ENCODE assay signal across 9 cellular contexts in genomic region chr11:2389344-2390026, GRCh38. TPM values are rescaled to one million over a fixed set of nuclear protein-coding genes. Genes with fewer than 3 reads are reported as not detected.
A peak's percentile ranks its signal among the peaks of the same experiment; 100 is the strongest.
DNase-seq lines count a peak whose midpoint lies in the region; ATAC-seq, FAIRE-seq and TF ChIP-seq lines count a peak whose summit lies in the region.
"Had no signal": no experiment of that assay in that cellular context is flagged by ENCODE, and none has a peak within 500 bp of the region (broad histone marks: within the 10 kb centered on the region; RNA-seq: fewer than 3 reads in every experiment).

No MANE protein-coding gene starts in this region.

- H3K4me3 ChIP-seq in HepG2 (replicated peaks in 1 of 3; ENCODE audit: insufficient read depth in 1 of 3, low read depth in 2 of 3, low read length in 3 of 3) (no peak overlapping the region), right lobe of liver (no peak overlapping the region), GM12878 (no peak overlapping the region; the same call in 1 of the 2 replicates)

- no peak for FAIRE-seq in HepG2 (lab: Jason Lieb, UNC)
- FAIRE-seq in GM12878 (lab: Jason Lieb, UNC), result no peak

- DNase-seq in HepG2 (ENCODE audit: low spot score) (no peak), right lobe of liver (no peak), GM12878 (ENCODE audit: low read depth, low spot score) (no peak), myocyte (ENCODE audit: low read depth) (peak; percentile 89), posterior vena cava (ENCODE audit: low spot score) (no peak), T1000 (lab: John Stamatoyannopoulos, UW) (no peak), occipital lobe (lab: John Stamatoyannopoulos, UW) (no peak)
- DNase-seq: activated effector memory CD4-positive, alpha-beta T cell treated with Interleukin-2 at 50 U/mL for 16 hours had no signal

- no peaks in the 10 kb centered on the region for H3K79me2 ChIP-seq in HepG2 (ENCODE audit: insufficient read depth, low read length)
- peaks cover 61% of the 10 kb centered on the region for H3K79me2 ChIP-seq in GM12878 (ENCODE audit: control insufficient read depth, insufficient read depth, low read length)

- TF ChIP-seq CTCF in HepG2 (CRISPR knock-in tag; IDR thresholded peaks at IDR 0.05) (no peak; the same call in 1 of the 2 replicates), right lobe of liver (IDR thresholded peaks at IDR 0.05) (no peak), GM12878 (IDR thresholded peaks at IDR 0.05 in 2 of 3, conservative IDR thresholded peaks at IDR 0.05 in 1 of 3; ENCODE audit: control insufficient read depth in 2 of 3, extremely low read depth in 1 of 3, insufficient read depth in 1 of 3, low read depth in 3 of 3, low read length in 3 of 3) (0 out of 6 replicates have a peak, but pooled peaks of 1 of the 3 experiments have one; percentile 10)

- BruUV-seq in HepG2 (replicated peaks; lab: Mats Ljungman, UMichigan) (no TSS peak), GM12878 (replicated peaks; lab: Mats Ljungman, UMichigan) (no TSS peak)

- peak; percentile 29 for ATAC-seq in HepG2
- no peak for ATAC-seq in right lobe of liver
- ATAC-seq in GM12878, result no peak
- ATAC-seq in GM21619 (IDR thresholded peaks at IDR 0.05; ENCODE audit: unreplicated experiment), result no peak

- H4K20me1 ChIP-seq in HepG2 (ENCODE audit: insufficient read depth, low read length), result no peaks in the 10 kb centered on the region
- H4K20me1 ChIP-seq in GM12878 (ENCODE audit: control insufficient read depth, insufficient read depth), result peaks cover 5% of the 10 kb centered on the region; the same call in 1 of the 2 replicates

- H3K4me1 ChIP-seq in HepG2 (ENCODE audit: insufficient read depth, low read length), result no peaks in the 10 kb centered on the region
- peaks cover 0 to 61% (median 29%) of the 10 kb centered on the region in 4 donors for H3K4me1 ChIP-seq in right lobe of liver
- peaks cover 77% of the 10 kb centered on the region for H3K4me1 ChIP-seq in GM12878 (ENCODE audit: control insufficient read depth, insufficient read depth, low read length)

- SMC1A ChIA-PET in GM12878 (lab: Charles Lee; ENCODE audit: uncharacterized antibody, unreplicated experiment), result no interaction called here

- no peak for TF ChIP-seq EP300 in HepG2 (IDR thresholded peaks at IDR 0.05; ENCODE audit: low read depth in 2 of 2, low read length in 2 of 2)
- TF ChIP-seq EP300 in HepG2 (CRISPR knock-in tag; IDR thresholded peaks at IDR 0.05; ENCODE audit: borderline replicate concordance), result no peak
- no peak for TF ChIP-seq EP300 in GM12878 (IDR thresholded peaks at IDR 0.05; ENCODE audit: borderline replicate concordance in 1 of 2, control insufficient read depth in 1 of 2, low read depth in 2 of 2, low read length in 2 of 2)

- H3K27me3 ChIP-seq in HepG2 (ENCODE audit: control insufficient read depth in 1 of 2, insufficient read depth in 2 of 2, low read length in 2 of 2) (peaks cover 17 to 62% of the 10 kb centered on the region in 2 experiments; a peak in 4 of 5 replicates), right lobe of liver (no peaks in the 10 kb centered on the region), GM12878 (replicated peaks in 1 of 2; ENCODE audit: control insufficient read depth in 2 of 2, insufficient read depth in 2 of 2, low read length in 1 of 2) (no peaks in the 10 kb centered on the region)

- RAD21 ChIA-PET in GM12878 (lab: Charles Lee; ENCODE audit: unreplicated experiment), result no interaction called here

- in situ Hi-C loops in HepG2 (cut with HindIII; ENCODE audit: extremely low pct_ligation_motif_present, low pct_unique_long_range_greater_than_20kb) (no loop called here), GM12878 (cut with MboI) (loop anchor here (25.0 kb wide), 1 partner anchor 1577 kb away; the partner anchor contains the start of genes PIDD1, PNPLA2 and RPLP2)

- POLR2A ChIA-PET in HepG2 (lab: Yijun Ruan, JAX) (no interaction called here), GM12878 (lab: Charles Lee) (no interaction called here)

- H3K9ac ChIP-seq in HepG2 (ENCODE audit: insufficient read depth, low read depth, low read length) (no peak overlapping the region), GM12878 (ENCODE audit: control insufficient read depth, insufficient read depth, low read length) (peak overlapping the region; percentile 58)

- H2AFZ ChIP-seq in HepG2 (ENCODE audit: low read length), result no peak overlapping the region
- no peak overlapping the region for H2AFZ ChIP-seq in GM12878 (ENCODE audit: control insufficient read depth, low read depth, low read length)

- H3K27ac ChIP-seq in HepG2 (ENCODE audit: extremely low read length, insufficient read depth, low read length) (no peak overlapping the region), right lobe of liver (peak overlapping the region in 1 of 3 donors; percentile 83), GM12878 (ENCODE audit: control insufficient read depth, insufficient read depth) (peak overlapping the region; percentile 60)

- intact Hi-C loops in HepG2 (cut with micrococcal nuclease; ENCODE audit: unreplicated experiment) (no loop called here), right lobe of liver (cut with DNase I) (loop anchor here in 1 of 2 donors (10.0 kb wide), 1 partner anchor 635 kb away; the partner anchor contains the start of gene IFITM10), GM12878 (cut with micrococcal nuclease; ENCODE audit: unreplicated experiment) (no loop called here), posterior vena cava (cut with DNase I) (loop anchor here in 1 of 2 donors (10.0 kb wide), 1 partner anchor 835 kb away; no protein-coding TSS in a partner anchor)

- TF ChIP-seq RAD21 in HepG2 (CRISPR knock-in tag; IDR thresholded peaks at IDR 0.05) (no peak), GM12878 (IDR thresholded peaks at IDR 0.05; ENCODE audit: insufficient read depth, low read depth, low read length) (no peak)

- H3K9me3 ChIP-seq in HepG2 (ENCODE audit: low read length), result no peaks in the 10 kb centered on the region
- H3K9me3 ChIP-seq in right lobe of liver, result no peaks in the 10 kb centered on the region
- H3K9me3 ChIP-seq in GM12878 (replicated peaks; ENCODE audit: control insufficient read depth, insufficient read depth, low read length), result no peaks in the 10 kb centered on the region

- no peaks in the 10 kb centered on the region for H3K36me3 ChIP-seq in HepG2 (replicated peaks in 1 of 2; ENCODE audit: control insufficient read depth in 1 of 2, insufficient read depth in 2 of 2, low read length in 2 of 2)
- peaks cover 0 to 37% (median 4%) of the 10 kb centered on the region in 4 donors for H3K36me3 ChIP-seq in right lobe of liver
- peaks cover 0 to 35% of the 10 kb centered on the region in 2 experiments; a peak in 3 of 4 replicates for H3K36me3 ChIP-seq in GM12878 (ENCODE audit: control insufficient read depth in 2 of 2, insufficient read depth in 2 of 2, low read length in 1 of 2)

- no peak for TF ChIP-seq POLR2A in HepG2 (IDR thresholded peaks at IDR 0.05; ENCODE audit: insufficient read depth in 1 of 2, low read depth in 2 of 2, low read length in 2 of 2)
- TF ChIP-seq POLR2A in right lobe of liver (IDR thresholded peaks at IDR 0.05), result no peak
- no peak; the same call in none of the 2 replicates for TF ChIP-seq POLR2A in GM12878 (IDR thresholded peaks at IDR 0.05; ENCODE audit: low read depth, low read length)

- H3K4me2 ChIP-seq in HepG2 (ENCODE audit: low read depth, low read length), result no peak overlapping the region
- H3K4me2 ChIP-seq in GM12878 (ENCODE audit: control insufficient read depth, insufficient read depth), result peak overlapping the region; percentile 98

- WGBS in HepG2 (ENCODE audit: low lambda C conversion rate), result 14% methylated on average over 9 of the region's 14 CpGs
- WGBS in right lobe of liver (ENCODE audit: insufficient coverage, low coverage, low lambda C conversion rate, missing lambda C conversion rate), result 57% methylated on average over 2 of the region's 14 CpGs
- WGBS in GM12878 (ENCODE audit: insufficient coverage, insufficient replicate concordance, low lambda C conversion rate, missing lambda C conversion rate), result 27% methylated on average over 10 of the region's 14 CpGs

- CTCF ChIA-PET in HepG2 (lab: Yijun Ruan, JAX; ENCODE audit: low intra/inter-chr PET ratio, low total read pairs), result no interaction called here
- CTCF ChIA-PET in GM12878 (lab: Yijun Ruan, JAX), result no interaction called here

RNA-seq across cellular contexts. Expression of gene TSSC4, which starts 11.1 kb away (rescaled TPM):
- 51.5 and 58.6 TPM in 2 replicates for total RNA-seq in HepG2 (2016; rRNA removed; fragmentation: Illumina TruSeq; extraction: Trizol)
- total RNA-seq in HepG2 (2016; cell fraction: cytosol; rRNA removed; fragmentation: Illumina TruSeq; extraction: Trizol; ENCODE audit: low read depth), result 48.9 and 55.7 TPM in 2 replicates
- total RNA-seq in HepG2 (2016; cell fraction: insoluble cytoplasmic fraction; rRNA removed; fragmentation: Illumina TruSeq; extraction: Trizol), result 51.6 and 61.0 TPM in 2 replicates
- 52.4 and 71.0 TPM in 2 replicates for total RNA-seq in HepG2 (2016; cell fraction: membrane; rRNA removed; fragmentation: Illumina TruSeq; extraction: Trizol)
- total RNA-seq in HepG2 (2016; cell fraction: nucleus; rRNA removed; fragmentation: Illumina TruSeq; extraction: Trizol), result 29.5 and 34.5 TPM in 2 replicates
- polyA plus RNA-seq in HepG2 (2011; rRNA removed), result 16.2 and 20.5 TPM in 2 replicates
- 13.8 and 24.4 TPM in 2 replicates for polyA plus RNA-seq in HepG2 (2011; cell fraction: cytosol; rRNA removed)
- polyA plus RNA-seq in HepG2 (2011; cell fraction: nucleus; rRNA removed), result 33.5 and 35.1 TPM in 2 replicates
- polyA plus RNA-seq in HepG2 (2012), result 17.3 and 21.8 TPM in 2 replicates
- 29.9 and 32.8 TPM in 2 replicates for polyA plus RNA-seq in HepG2 (2016; cell fraction: cytosol; fragmentation: Illumina TruSeq; extraction: Trizol; ENCODE audit: low read depth)
- polyA plus RNA-seq in HepG2 (2016; cell fraction: insoluble cytoplasmic fraction; fragmentation: Illumina TruSeq; extraction: Trizol; ENCODE audit: low read depth), result 34.6 and 35.0 TPM in 2 replicates
- polyA plus RNA-seq in HepG2 (2016; cell fraction: membrane; fragmentation: Illumina TruSeq; extraction: Trizol; ENCODE audit: low read depth), result 34.0 and 36.0 TPM in 2 replicates
- 42.1 and 44.0 TPM in 2 replicates for polyA plus RNA-seq in HepG2 (2016; cell fraction: nucleus; fragmentation: Illumina TruSeq; extraction: Trizol; ENCODE audit: insufficient read depth, low read depth)
- polyA minus RNA-seq in HepG2 (2011; rRNA and poly(A)+ RNA removed; ENCODE audit: low replicate concordance), result 19.1 and 32.1 TPM in 2 replicates
- polyA minus RNA-seq in HepG2 (2011; cell fraction: cytosol; rRNA and poly(A)+ RNA removed), result 12.8 and 15.7 TPM in 2 replicates
- 26.6 and 27.8 TPM in 2 replicates for polyA minus RNA-seq in HepG2 (2011; cell fraction: nucleus; rRNA and poly(A)+ RNA removed)
- total RNA-seq in right lobe of liver, result 10 to 100 TPM; 17.6 to 27.0 (median 19.5) TPM
- 17.2 and 17.7 TPM in 2 replicates for total RNA-seq in GM12878 (2013; cell fraction: nucleolus; rRNA removed)
- 49.0 and 52.2 TPM in 2 replicates for total RNA-seq in GM12878 (2014; rRNA removed)
- 15.9 and 19.0 TPM in 2 replicates for total RNA-seq in GM12878 (2014; rRNA removed; fragmentation: Illumina TruSeq; extraction: Trizol)
- 52.6 and 55.4 TPM in 2 replicates for total RNA-seq in GM12878 (2021)
- 5.7 TPM for polyA plus RNA-seq in GM12878 (2011; ENCODE audit: low read depth)
- polyA plus RNA-seq in GM12878 (2011; rRNA removed), result 6.4 and 14.7 TPM in 2 replicates
- polyA plus RNA-seq in GM12878 (2011; cell fraction: cytosol; rRNA removed), result 21.9 and 41.0 TPM in 2 replicates
- 62.3 and 80.7 TPM in 2 replicates for polyA plus RNA-seq in GM12878 (2011; cell fraction: nucleus; rRNA removed)
- polyA plus RNA-seq in GM12878 (2012), result 21.8 and 26.7 TPM in 2 replicates
- 0.36 and 5.3 TPM in 2 replicates for polyA plus RNA-seq in GM12878 (2014; fragmentation: Illumina TruSeq; extraction: Trizol)
- 1 to 10 TPM in 1 of 2 experiments, under 1 TPM in 1; 0.69 to 5.3 TPM for polyA plus RNA-seq in GM12878 (2014; fragmentation: Nextera tagmentation; extraction: Ambion mirVana)
- 32.3 and 43.8 TPM in 2 replicates for polyA plus RNA-seq in GM12878 (2014; rRNA removed)
- polyA plus RNA-seq in GM12878 (2016; fragmentation: Nextera tagmentation; extraction: Ambion mirVana), result 10 to 100 TPM; 62.8 to 70.1 TPM
- 11.3 and 24.7 TPM in 2 replicates for polyA minus RNA-seq in GM12878 (2011; rRNA and poly(A)+ RNA removed)
- 13.5 and 18.3 TPM in 2 replicates for polyA minus RNA-seq in GM12878 (2011; cell fraction: cytosol; rRNA and poly(A)+ RNA removed)
- polyA minus RNA-seq in GM12878 (2011; cell fraction: nucleus; rRNA and poly(A)+ RNA removed), result 20.7 and 40.5 TPM in 2 replicates
- total RNA-seq in myocyte, result 43.3 and 47.1 TPM in 2 replicates
- polyA plus RNA-seq in myocyte (2012), result 49.6 TPM
- total RNA-seq in posterior vena cava, result 10 to 100 TPM; 47.4 to 49.6 TPM
- 25.7 TPM for total RNA-seq in occipital lobe

RNA-seq across cellular contexts. Expression of gene CD81, which starts 12.4 kb away (rescaled TPM):
- total RNA-seq in HepG2 (2016; rRNA removed; fragmentation: Illumina TruSeq; extraction: Trizol), result not detected in 2 replicates
- total RNA-seq in HepG2 (2016; cell fraction: cytosol; rRNA removed; fragmentation: Illumina TruSeq; extraction: Trizol; ENCODE audit: low read depth), result not detected in 2 replicates
- total RNA-seq in HepG2 (2016; cell fraction: insoluble cytoplasmic fraction; rRNA removed; fragmentation: Illumina TruSeq; extraction: Trizol), result not detected in 2 replicates
- total RNA-seq in HepG2 (2016; cell fraction: membrane; rRNA removed; fragmentation: Illumina TruSeq; extraction: Trizol), result not detected in 2 replicates
- not detected in 2 replicates for total RNA-seq in HepG2 (2016; cell fraction: nucleus; rRNA removed; fragmentation: Illumina TruSeq; extraction: Trizol)
- polyA plus RNA-seq in HepG2 (2011; rRNA removed), result not detected in 2 replicates
- polyA plus RNA-seq in HepG2 (2011; cell fraction: cytosol; rRNA removed), result 0.05 TPM in 2 replicates
- polyA plus RNA-seq in HepG2 (2011; cell fraction: nucleus; rRNA removed), result 0.26 TPM in 1 of 2 replicates, not detected in the other
- not detected in 2 replicates for polyA plus RNA-seq in HepG2 (2012)
- not detected in 2 replicates for polyA plus RNA-seq in HepG2 (2016; cell fraction: cytosol; fragmentation: Illumina TruSeq; extraction: Trizol; ENCODE audit: low read depth)
- polyA plus RNA-seq in HepG2 (2016; cell fraction: insoluble cytoplasmic fraction; fragmentation: Illumina TruSeq; extraction: Trizol; ENCODE audit: low read depth), result not detected in 2 replicates
- not detected in 2 replicates for polyA plus RNA-seq in HepG2 (2016; cell fraction: membrane; fragmentation: Illumina TruSeq; extraction: Trizol; ENCODE audit: low read depth)
- polyA plus RNA-seq in HepG2 (2016; cell fraction: nucleus; fragmentation: Illumina TruSeq; extraction: Trizol; ENCODE audit: insufficient read depth, low read depth), result not detected in 2 replicates
- 0.72 and 103 TPM in 2 replicates for polyA minus RNA-seq in HepG2 (2011; rRNA and poly(A)+ RNA removed; ENCODE audit: low replicate concordance)
- polyA minus RNA-seq in HepG2 (2011; cell fraction: cytosol; rRNA and poly(A)+ RNA removed), result 0.70 TPM in 1 of 2 replicates, not detected in the other
- 0.52 TPM in 1 of 2 replicates, not detected in the other for polyA minus RNA-seq in HepG2 (2011; cell fraction: nucleus; rRNA and poly(A)+ RNA removed)
- total RNA-seq in right lobe of liver, result 100 to 1,000 TPM; 433 to 721 (median 528) TPM
- total RNA-seq in GM12878 (2013; cell fraction: nucleolus; rRNA removed), result 117 and 127 TPM in 2 replicates
- 58.2 and 59.2 TPM in 2 replicates for total RNA-seq in GM12878 (2014; rRNA removed)
- total RNA-seq in GM12878 (2014; rRNA removed; fragmentation: Illumina TruSeq; extraction: Trizol), result 48.9 and 55.3 TPM in 2 replicates
- total RNA-seq in GM12878 (2021), result 145 TPM in 2 replicates
- 105 TPM for polyA plus RNA-seq in GM12878 (2011; ENCODE audit: low read depth)
- 55.2 and 106 TPM in 2 replicates for polyA plus RNA-seq in GM12878 (2011; rRNA removed)
- polyA plus RNA-seq in GM12878 (2011; cell fraction: cytosol; rRNA removed), result 215 and 249 TPM in 2 replicates
- 252 and 253 TPM in 2 replicates for polyA plus RNA-seq in GM12878 (2011; cell fraction: nucleus; rRNA removed)
- 161 and 203 TPM in 2 replicates for polyA plus RNA-seq in GM12878 (2012)
- 49.0 and 99.3 TPM in 2 replicates for polyA plus RNA-seq in GM12878 (2014; fragmentation: Illumina TruSeq; extraction: Trizol)
- polyA plus RNA-seq in GM12878 (2014; fragmentation: Nextera tagmentation; extraction: Ambion mirVana), result 1 to 10 TPM; 2.0 to 7.8 TPM
- 118 and 139 TPM in 2 replicates for polyA plus RNA-seq in GM12878 (2014; rRNA removed)
- 10 to 100 TPM; 18.1 to 24.1 TPM for polyA plus RNA-seq in GM12878 (2016; fragmentation: Nextera tagmentation; extraction: Ambion mirVana)
- polyA minus RNA-seq in GM12878 (2011; rRNA and poly(A)+ RNA removed), result 150 and 192 TPM in 2 replicates
- 81.7 and 85.6 TPM in 2 replicates for polyA minus RNA-seq in GM12878 (2011; cell fraction: cytosol; rRNA and poly(A)+ RNA removed)
- polyA minus RNA-seq in GM12878 (2011; cell fraction: nucleus; rRNA and poly(A)+ RNA removed), result 38.2 and 56.5 TPM in 2 replicates
- total RNA-seq in myocyte, result 429 and 434 TPM in 2 replicates
- 1,011 TPM for polyA plus RNA-seq in myocyte (2012)
- 100 to 1,000 TPM; 616 to 784 TPM for total RNA-seq in posterior vena cava
- 69.4 TPM for total RNA-seq in occipital lobe

RNA-seq across cellular contexts. Expression of gene TRPM5, which starts 54.8 kb away (rescaled TPM):
- not detected in 2 replicates for total RNA-seq in HepG2 (2016; rRNA removed; fragmentation: Illumina TruSeq; extraction: Trizol)
- not detected in 2 replicates for total RNA-seq in HepG2 (2016; cell fraction: cytosol; rRNA removed; fragmentation: Illumina TruSeq; extraction: Trizol; ENCODE audit: low read depth)
- total RNA-seq in HepG2 (2016; cell fraction: insoluble cytoplasmic fraction; rRNA removed; fragmentation: Illumina TruSeq; extraction: Trizol), result not detected in 2 replicates
- total RNA-seq in HepG2 (2016; cell fraction: membrane; rRNA removed; fragmentation: Illumina TruSeq; extraction: Trizol), result not detected in 2 replicates
- not detected in 2 replicates for total RNA-seq in HepG2 (2016; cell fraction: nucleus; rRNA removed; fragmentation: Illumina TruSeq; extraction: Trizol)
- polyA plus RNA-seq in HepG2 (2011; rRNA removed), result 0.05 and 0.12 TPM in 2 replicates
- polyA plus RNA-seq in HepG2 (2011; cell fraction: cytosol; rRNA removed), result 0.01 and 0.05 TPM in 2 replicates
- 0.69 and 1.1 TPM in 2 replicates for polyA plus RNA-seq in HepG2 (2011; cell fraction: nucleus; rRNA removed)
- 0.08 and 0.16 TPM in 2 replicates for polyA plus RNA-seq in HepG2 (2012)
- polyA plus RNA-seq in HepG2 (2016; cell fraction: cytosol; fragmentation: Illumina TruSeq; extraction: Trizol; ENCODE audit: low read depth), result not detected in 2 replicates
- not detected in 2 replicates for polyA plus RNA-seq in HepG2 (2016; cell fraction: insoluble cytoplasmic fraction; fragmentation: Illumina TruSeq; extraction: Trizol; ENCODE audit: low read depth)
- not detected in 2 replicates for polyA plus RNA-seq in HepG2 (2016; cell fraction: membrane; fragmentation: Illumina TruSeq; extraction: Trizol; ENCODE audit: low read depth)
- polyA plus RNA-seq in HepG2 (2016; cell fraction: nucleus; fragmentation: Illumina TruSeq; extraction: Trizol; ENCODE audit: insufficient read depth, low read depth), result not detected in 2 replicates
- polyA minus RNA-seq in HepG2 (2011; rRNA and poly(A)+ RNA removed; ENCODE audit: low replicate concordance), result 0.05 and 0.06 TPM in 2 replicates
- not detected in 2 replicates for polyA minus RNA-seq in HepG2 (2011; cell fraction: cytosol; rRNA and poly(A)+ RNA removed)
- polyA minus RNA-seq in HepG2 (2011; cell fraction: nucleus; rRNA and poly(A)+ RNA removed), result 0.13 and 0.25 TPM in 2 replicates
- total RNA-seq in right lobe of liver, result not detected
- not detected in 2 replicates for total RNA-seq in GM12878 (2013; cell fraction: nucleolus; rRNA removed)
- not detected in 2 replicates for total RNA-seq in GM12878 (2014; rRNA removed)
- total RNA-seq in GM12878 (2014; rRNA removed; fragmentation: Illumina TruSeq; extraction: Trizol), result not detected in 2 replicates
- not detected in 2 replicates for total RNA-seq in GM12878 (2021)
- polyA plus RNA-seq in GM12878 (2011; ENCODE audit: low read depth), result not detected
- not detected in 2 replicates for polyA plus RNA-seq in GM12878 (2011; rRNA removed)
- not detected in 2 replicates for polyA plus RNA-seq in GM12878 (2011; cell fraction: cytosol; rRNA removed)
- polyA plus RNA-seq in GM12878 (2011; cell fraction: nucleus; rRNA removed), result not detected in 2 replicates
- polyA plus RNA-seq in GM12878 (2012), result not detected in 2 replicates
- polyA plus RNA-seq in GM12878 (2014; fragmentation: Illumina TruSeq; extraction: Trizol), result not detected in 2 replicates
- not detected for polyA plus RNA-seq in GM12878 (2014; fragmentation: Nextera tagmentation; extraction: Ambion mirVana)
- not detected in 2 replicates for polyA plus RNA-seq in GM12878 (2014; rRNA removed)
- not detected for polyA plus RNA-seq in GM12878 (2016; fragmentation: Nextera tagmentation; extraction: Ambion mirVana)
- polyA minus RNA-seq in GM12878 (2011; rRNA and poly(A)+ RNA removed), result not detected in 2 replicates
- not detected in 2 replicates for polyA minus RNA-seq in GM12878 (2011; cell fraction: cytosol; rRNA and poly(A)+ RNA removed)
- polyA minus RNA-seq in GM12878 (2011; cell fraction: nucleus; rRNA and poly(A)+ RNA removed), result not detected in 2 replicates
- total RNA-seq in myocyte, result not detected in 2 replicates
- polyA plus RNA-seq in myocyte (2012), result not detected
- total RNA-seq in posterior vena cava, result not detected
- total RNA-seq in occipital lobe, result not detected

RNA-seq across cellular contexts. Expression of gene KCNQ1, which starts 55.3 kb away (rescaled TPM):
- total RNA-seq in HepG2 (2016; rRNA removed; fragmentation: Illumina TruSeq; extraction: Trizol) (0.02 TPM in 1 of 2 replicates, not detected in the other), right lobe of liver (1 to 10 TPM in 4 of 6 experiments, under 1 TPM in 2; 0.61 to 2.4 (median 1.8) TPM), GM12878 (2014; rRNA removed) (not detected in 2 replicates), GM12878 (2014; rRNA removed; fragmentation: Illumina TruSeq; extraction: Trizol) (not detected in 2 replicates), GM12878 (2021) (0.15 and 0.16 TPM in 2 replicates), myocyte (0.32 TPM in 1 of 2 replicates, not detected in the other), posterior vena cava (1 to 10 TPM; 4.7 to 7.2 TPM), occipital lobe (0.31 TPM)
- total RNA-seq in HepG2 (2016; cell fraction: cytosol; rRNA removed; fragmentation: Illumina TruSeq; extraction: Trizol; ENCODE audit: low read depth), result not detected in 2 replicates
- total RNA-seq in HepG2 (2016; cell fraction: insoluble cytoplasmic fraction; rRNA removed; fragmentation: Illumina TruSeq; extraction: Trizol), result not detected in 2 replicates
- not detected in 2 replicates for total RNA-seq in HepG2 (2016; cell fraction: membrane; rRNA removed; fragmentation: Illumina TruSeq; extraction: Trizol)
- not detected in 2 replicates for total RNA-seq in HepG2 (2016; cell fraction: nucleus; rRNA removed; fragmentation: Illumina TruSeq; extraction: Trizol)
- polyA plus RNA-seq in HepG2 (2011; rRNA removed) (0.08 and 0.13 TPM in 2 replicates), GM12878 (2011; rRNA removed) (0.06 and 0.12 TPM in 2 replicates), GM12878 (2014; fragmentation: Illumina TruSeq; extraction: Trizol) (0.03 TPM in 1 of 2 replicates, not detected in the other), GM12878 (2014; fragmentation: Nextera tagmentation; extraction: Ambion mirVana) (not detected), GM12878 (2014; rRNA removed) (not detected in 2 replicates), GM12878 (2016; fragmentation: Nextera tagmentation; extraction: Ambion mirVana) (not detected)
- polyA plus RNA-seq in HepG2 (2011; cell fraction: cytosol; rRNA removed), result 0.01 TPM in 1 of 2 replicates, not detected in the other
- polyA plus RNA-seq in HepG2 (2011; cell fraction: nucleus; rRNA removed), result 0.09 TPM in 1 of 2 replicates, not detected in the other
- polyA plus RNA-seq in HepG2 (2012), result not detected in 2 replicates
- polyA plus RNA-seq in HepG2 (2016; cell fraction: cytosol; fragmentation: Illumina TruSeq; extraction: Trizol; ENCODE audit: low read depth), result not detected in 2 replicates
- polyA plus RNA-seq in HepG2 (2016; cell fraction: insoluble cytoplasmic fraction; fragmentation: Illumina TruSeq; extraction: Trizol; ENCODE audit: low read depth), result not detected in 2 replicates
- polyA plus RNA-seq in HepG2 (2016; cell fraction: membrane; fragmentation: Illumina TruSeq; extraction: Trizol; ENCODE audit: low read depth), result not detected in 2 replicates
- polyA plus RNA-seq in HepG2 (2016; cell fraction: nucleus; fragmentation: Illumina TruSeq; extraction: Trizol; ENCODE audit: insufficient read depth, low read depth), result not detected in 2 replicates
- 0.06 and 1.8 TPM in 2 replicates for polyA minus RNA-seq in HepG2 (2011; rRNA and poly(A)+ RNA removed; ENCODE audit: low replicate concordance)
- not detected in 2 replicates for polyA minus RNA-seq in HepG2 (2011; cell fraction: cytosol; rRNA and poly(A)+ RNA removed)
- polyA minus RNA-seq in HepG2 (2011; cell fraction: nucleus; rRNA and poly(A)+ RNA removed), result 0.26 TPM in 1 of 2 replicates, not detected in the other
- total RNA-seq in GM12878 (2013; cell fraction: nucleolus; rRNA removed), result 0.71 and 0.81 TPM in 2 replicates
- not detected for polyA plus RNA-seq in GM12878 (2011; ENCODE audit: low read depth)
- 0.10 and 0.18 TPM in 2 replicates for polyA plus RNA-seq in GM12878 (2011; cell fraction: cytosol; rRNA removed)
- polyA plus RNA-seq in GM12878 (2011; cell fraction: nucleus; rRNA removed), result 0.03 and 0.15 TPM in 2 replicates
- 0.19 and 0.25 TPM in 2 replicates for polyA plus RNA-seq in GM12878 (2012)
- polyA minus RNA-seq in GM12878 (2011; rRNA and poly(A)+ RNA removed), result 0.15 and 0.41 TPM in 2 replicates
- not detected in 2 replicates for polyA minus RNA-seq in GM12878 (2011; cell fraction: cytosol; rRNA and poly(A)+ RNA removed)
- not detected in 2 replicates for polyA minus RNA-seq in GM12878 (2011; cell fraction: nucleus; rRNA and poly(A)+ RNA removed)
- 0.09 TPM for polyA plus RNA-seq in myocyte (2012)

Comparison
In these comparisons a context has a peak if more than half of its experiments do, and no peak if none do; other contexts are left out.
1. RNA of gene CD81, which starts 12.4 kb away (total RNA-seq): 616 to 784 TPM in posterior vena cava, 433 to 721 TPM in right lobe of liver, 429 to 434 TPM in myocyte, 69.4 TPM in occipital lobe (single experiment) and 48.9 to 145 TPM in GM12878; not detected in HepG2; every median in the first group is over 10 times any median in the second.
2. Of the 75 proteins assayed by ChIP-seq in both HepG2 and GM12878: peak only in HepG2: none; only in GM12878: none; in both: BHLHE40; in neither: 73; mixed calls (peak in some experiments, not most) for 1.